ENCODE assay signal across 13 cellular contexts in genomic region chr2:111945444-111946293, GRCh38. TPM values are rescaled to one million over a fixed set of nuclear protein-coding genes. Genes with fewer than 3 reads are reported as not detected.
A peak's percentile ranks its signal among the peaks of the same experiment; 100 is the strongest.
DNase-seq lines count a peak whose midpoint lies in the region; ATAC-seq, FAIRE-seq and TF ChIP-seq lines count a peak whose summit lies in the region.
"Had no signal": no experiment of that assay in that cellular context is flagged by ENCODE, and none has a peak within 500 bp of the region (broad histone marks: within the 10 kb centered on the region; RNA-seq: fewer than 3 reads in every experiment).

No MANE protein-coding gene starts in this region.

- H3K9me3 ChIP-seq in PC-9 (ENCODE audit: insufficient read depth, low read depth) = no peaks in the 10 kb centered on the region
- no peaks in the 10 kb centered on the region for H3K9me3 ChIP-seq in esophagus muscularis mucosa
- H3K9me3 ChIP-seq in tibial artery = no peaks in the 10 kb centered on the region
- no peaks in the 10 kb centered on the region for H3K9me3 ChIP-seq in naive thymus-derived CD4-positive, alpha-beta T cell (ENCODE audit: control insufficient read depth in 2 of 3, low read length in 3 of 3)

- peaks cover 27% of the 10 kb centered on the region for H3F3A ChIP-seq in PC-9 (ENCODE audit: insufficient read depth, low read depth)

- no peak for TF ChIP-seq EP300 in esophagus muscularis mucosa (IDR thresholded peaks at IDR 0.05)

- ATAC-seq in HG02885 (IDR thresholded peaks at IDR 0.05; ENCODE audit: poor library complexity, unreplicated experiment) = no peak
- ATAC-seq in naive thymus-derived CD4-positive, alpha-beta T cell = no peak

- H3K36me3 Mint-ChIP-seq in nephron (ENCODE audit: low read depth) = peaks cover 35% of the 10 kb centered on the region
- H3K36me3 Mint-ChIP-seq in naive thymus-derived CD4-positive, alpha-beta T cell = peaks cover 0 to 4% (median 0%) of the 10 kb centered on the region in 5 donors

- H3K27ac ChIP-seq in PC-9 (peak overlapping the region; percentile 92), esophagus muscularis mucosa (replicated peaks in 1 of 4) (peak overlapping the region; percentile 56 to 87 (median 84)), tibial artery (peak overlapping the region; percentile 66 to 82)
- H3K27ac ChIP-seq in naive thymus-derived CD4-positive, alpha-beta T cell (ENCODE audit: low read depth, low read length) = no peak overlapping the region
- H3K27ac ChIP-seq: brain microvascular endothelial cell had no signal

- H3K4me3 Mint-ChIP-seq in nephron = no peak overlapping the region
- no peak overlapping the region for H3K4me3 Mint-ChIP-seq in naive thymus-derived CD4-positive, alpha-beta T cell

- H3K4me1 ChIP-seq in PC-9 (replicated peaks; ENCODE audit: insufficient read depth) = peaks cover 28% of the 10 kb centered on the region
- H3K4me1 ChIP-seq in esophagus muscularis mucosa = peaks cover 18 to 35% (median 32%) of the 10 kb centered on the region in 4 donors
- H3K4me1 ChIP-seq in tibial artery = peaks cover 0 to 43% (median 24%) of the 10 kb centered on the region in 4 donors
- no peaks in the 10 kb centered on the region for H3K4me1 ChIP-seq in naive thymus-derived CD4-positive, alpha-beta T cell (ENCODE audit: control insufficient read depth in 2 of 2, insufficient read depth in 2 of 2, low read length in 2 of 2)

- H3K79me2 ChIP-seq in PC-9 (ENCODE audit: low read depth) = no peaks in the 10 kb centered on the region

- CTCF ChIA-PET in PC-9 (lab: Charles Lee) = no interaction called here
- CTCF ChIA-PET in naive thymus-derived CD4-positive, alpha-beta T cell (lab: Charles Lee) = no interaction called here

- no TSS peak for BruUV-seq in PC-9 (replicated peaks; lab: Mats Ljungman, UMichigan)

- H3K9me3 Mint-ChIP-seq in nephron = no peaks in the 10 kb centered on the region
- H3K9me3 Mint-ChIP-seq in naive thymus-derived CD4-positive, alpha-beta T cell = no peaks in the 10 kb centered on the region

- no peak for TF ChIP-seq POLR2A in esophagus muscularis mucosa (IDR thresholded peaks at IDR 0.05; ENCODE audit: low read depth)

- H3K4me3 ChIP-seq in PC-9 (peak overlapping the region; percentile 25; the same call in 1 of the 2 replicates), esophagus muscularis mucosa (no peak overlapping the region), tibial artery (no peak overlapping the region)
- no peak overlapping the region for H3K4me3 ChIP-seq in naive thymus-derived CD4-positive, alpha-beta T cell (ENCODE audit: low read length)

- DNase-seq in PC-9 (no peak), esophagus muscularis mucosa (ENCODE audit: extremely low spot score) (no peak), tibial artery (no peak), KG1 (lab: John Stamatoyannopoulos, UW) (no peak), frontal cortex (ENCODE audit: low spot score in 2 of 2) (no peak)
- DNase-seq in naive thymus-derived CD4-positive, alpha-beta T cell = no peak
- DNase-seq: activated CD4-positive, alpha-beta T cell treated with anti-CD3 and anti-CD28 coated beads, Interleukin-2, amount 50 U/mL, for 48 hours; stimulated activated CD4-positive, alpha-beta T cell treated with anti-CD3 and anti-CD28 coated beads, Interleukin-4, amount 100 ng/mL, for 24 hours; stimulated activated naive CD4-positive, alpha-beta T cell treated with Interleukin-2 at 50 U/mL for 16 hours had no signal

- no peak overlapping the region for H2AFZ ChIP-seq in PC-9

- peak overlapping the region; percentile 73 for H3K4me2 ChIP-seq in PC-9

- H3K27me3 ChIP-seq in PC-9 (ENCODE audit: insufficient read depth, low read depth) (no peaks in the 10 kb centered on the region), esophagus muscularis mucosa (no peaks in the 10 kb centered on the region), tibial artery (no peaks in the 10 kb centered on the region)
- H3K27me3 ChIP-seq in naive thymus-derived CD4-positive, alpha-beta T cell (ENCODE audit: control insufficient read depth in 2 of 2, insufficient read depth in 2 of 2, low read length in 2 of 2) = no peaks in the 10 kb centered on the region
- H3K27me3 ChIP-seq: brain microvascular endothelial cell had no signal

- POLR2A ChIA-PET in PC-9 (lab: Charles Lee; ENCODE audit: unreplicated experiment) = interaction anchor here (0.5 to 0.7 kb wide), 3 partner anchors 26 to 571 kb away, joined by 3 to 7 read pairs (median 3); partner anchors contain the start of gene MERTK
- POLR2A ChIA-PET in naive thymus-derived CD4-positive, alpha-beta T cell (lab: Charles Lee) = no interaction called here

- TF ChIP-seq CTCF in PC-9 (conservative IDR thresholded peaks at IDR 0.05) (no peak), esophagus muscularis mucosa (IDR thresholded peaks at IDR 0.05) (no peak), nephron (IDR thresholded peaks at IDR 0.05; ENCODE audit: unreplicated experiment in 3 of 3) (no peak), tibial artery (IDR thresholded peaks at IDR 0.05) (no peak)

- 77% methylated on average over 2 of the region's 2 CpGs for WGBS in esophagus muscularis mucosa

- peak overlapping the region in 2 of 3 experiments; percentile 69 to 78 for H3K27ac Mint-ChIP-seq in nephron
- H3K27ac Mint-ChIP-seq in naive thymus-derived CD4-positive, alpha-beta T cell = no peak overlapping the region

- intact Hi-C loops in PC-9 (cut with micrococcal nuclease; ENCODE audit: unreplicated experiment) = loop anchor here (1.0 to 2.0 kb wide), 3 partner anchors 30 to 96 kb away; no protein-coding TSS in a partner anchor
- intact Hi-C loops in esophagus muscularis mucosa (cut with DNase I) = loop anchor here (5.0 kb wide), 1 partner anchor 48 kb away; the partner anchor contains the start of gene MERTK
- intact Hi-C loops in tibial artery (cut with DNase I; ENCODE audit: low total_unique reads) = loop anchor here (2.0 kb wide), 1 partner anchor 47 kb away; the partner anchor contains the start of gene MERTK
- intact Hi-C loops in naive thymus-derived CD4-positive, alpha-beta T cell (cut with micrococcal nuclease) = no loop called here

- H3K9me2 ChIP-seq in PC-9 (ENCODE audit: insufficient read depth) = no peaks in the 10 kb centered on the region

- H3K36me3 ChIP-seq in PC-9 (ENCODE audit: low read depth) (no peaks in the 10 kb centered on the region), esophagus muscularis mucosa (peaks cover 0 to 20% (median 15%) of the 10 kb centered on the region in 4 donors), tibial artery (peaks cover 0 to 21% (median 8%) of the 10 kb centered on the region in 3 donors)
- no peaks in the 10 kb centered on the region for H3K36me3 ChIP-seq in naive thymus-derived CD4-positive, alpha-beta T cell (ENCODE audit: control insufficient read depth in 2 of 3, insufficient read depth in 3 of 3, low read length in 3 of 3)
- H3K36me3 ChIP-seq: brain microvascular endothelial cell had no signal

- H4K20me1 ChIP-seq in PC-9 (ENCODE audit: insufficient read depth) = no peaks in the 10 kb centered on the region

- no peak for FAIRE-seq in frontal cortex (lab: Jason Lieb, UNC)
- FAIRE-seq: HTR-8/SVneo had no signal

- H3K4me1 Mint-ChIP-seq in nephron = peaks cover 7% of the 10 kb centered on the region
- H3K4me1 Mint-ChIP-seq in naive thymus-derived CD4-positive, alpha-beta T cell = peaks cover 0 to 7% (median 0%) of the 10 kb centered on the region in 7 donors

- no peaks in the 10 kb centered on the region for H3K27me3 Mint-ChIP-seq in nephron (ENCODE audit: low read depth)
- H3K27me3 Mint-ChIP-seq in naive thymus-derived CD4-positive, alpha-beta T cell = peaks cover 0 to 17% (median 10%) of the 10 kb centered on the region in 5 donors

RNA-seq across cellular contexts. Expression of gene MERTK, which starts 47.3 kb away (rescaled TPM):
- 1.6 and 3.4 TPM in 2 replicates for total RNA-seq in PC-9 (2021)
- total RNA-seq in esophagus muscularis mucosa = 10 to 100 TPM; 19.9 to 31.0 (median 22.3) TPM
- total RNA-seq in naive thymus-derived CD4-positive, alpha-beta T cell = 1 to 10 TPM in 3 of 5 experiments, under 1 TPM in 2; 0.22 to 2.6 (median 1.2) TPM
- not detected for polyA plus RNA-seq in naive thymus-derived CD4-positive, alpha-beta T cell
- 2.4 TPM for total RNA-seq in frontal cortex

Comparison
In these comparisons a context has a peak if more than half of its experiments do, and no peak if none do; other contexts are left out.
1. H3K27ac Mint-ChIP-seq: peak in nephron (2 of 3); none in naive thymus-derived CD4-positive, alpha-beta T cell (0 of 9).
2. intact Hi-C loops: an anchor here in PC-9 (1.0 to 2.0 kb wide), esophagus muscularis mucosa (5.0 kb wide) and tibial artery (2.0 kb wide); none called in naive thymus-derived CD4-positive, alpha-beta T cell.